In the genomic region with DNA sequence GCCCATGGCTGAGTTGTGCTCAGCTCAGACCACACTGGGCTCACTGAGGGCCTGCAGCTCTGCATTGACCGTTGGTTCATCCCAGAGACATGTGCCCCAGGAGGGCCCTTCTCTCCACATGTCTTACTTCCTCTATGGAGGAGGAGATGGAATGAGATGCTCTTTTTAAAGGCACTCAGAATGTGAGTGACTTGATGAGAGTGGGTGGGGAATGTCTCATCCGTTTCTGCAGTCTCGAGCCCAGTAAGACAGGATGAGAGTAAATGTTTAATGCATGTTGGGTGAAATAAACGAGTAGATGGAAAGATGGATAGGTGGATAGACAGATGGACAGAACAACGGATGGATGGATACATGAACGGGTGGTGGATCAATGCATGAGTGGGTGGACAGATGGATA, we compare ENCODE assay signal across 7 cellular contexts.
"Had no signal": no experiment of that assay in that cellular context is flagged by ENCODE, and none has a peak within 500 bp of the region (broad histone marks: within the 10 kb centered on the region; RNA-seq: fewer than 3 reads in every experiment).

No MANE protein-coding gene starts in this region.

- H3K4me1 ChIP-seq: HAP-1 had no signal

- DNase-seq: H7, IMR-90, KG1 had no signal

- H3K4me2 ChIP-seq: GM23338 had no signal

- H3K36me3 ChIP-seq: HAP-1 had no signal

- FAIRE-seq: HTR-8/SVneo, K562 had no signal

- H3K4me3 ChIP-seq: GM23338, HAP-1, K562 had no signal

- H3K9me3 ChIP-seq: HAP-1 had no signal

- H2AFZ ChIP-seq: GM23338 had no signal
